ENCODE assay signal across 23 cellular contexts in genomic region chr21:34335316-34335715, GRCh38. TPM values are rescaled to one million over a fixed set of nuclear protein-coding genes. Genes with fewer than 3 reads are reported as not detected.
DNase-seq lines count a peak whose midpoint lies in the region; ATAC-seq, FAIRE-seq and TF ChIP-seq lines count a peak whose summit lies in the region.
"Had no signal": no experiment of that assay in that cellular context is flagged by ENCODE, and none has a peak within 500 bp of the region (broad histone marks: within the 10 kb centered on the region; RNA-seq: fewer than 3 reads in every experiment).

No MANE protein-coding gene starts in this region.

- no peak for ATAC-seq in HG03342 (IDR thresholded peaks at IDR 0.05; ENCODE audit: unreplicated experiment)
- ATAC-seq: activated CD8-positive, alpha-beta T cell treated with anti-CD3 and anti-CD28 coated beads for 36 hours; activated naive CD8-positive, alpha-beta T cell treated with anti-CD3 and anti-CD28 coated beads, Interleukin-2, amount 50 U/mL, for 24 hours; right lobe of liver had no signal

- no peak overlapping the region for H3K9ac ChIP-seq in astrocyte (ENCODE audit: low read length)
- H3K9ac ChIP-seq in neural progenitor cell, result no peak overlapping the region

- H3K4me3 Mint-ChIP-seq in astrocyte (ENCODE audit: unreplicated experiment) (no peak overlapping the region), neural progenitor cell (no peak overlapping the region)
- H3K4me3 Mint-ChIP-seq: activated CD8-positive, alpha-beta T cell treated with anti-CD3 and anti-CD28 coated beads for 36 hours; activated naive CD8-positive, alpha-beta T cell treated with anti-CD3 and anti-CD28 coated beads, Interleukin-2, amount 50 U/mL, for 24 hours; mesothelial cell of epicardium; stimulated activated naive CD8-positive, alpha-beta T cell treated with anti-CD3 and anti-CD28 coated beads, Interleukin-15, Interleukin-2, amounts not matched to agents 100 ng/mL and 50 ng/mL, for 24 hours had no signal

- H3K27ac Mint-ChIP-seq in astrocyte (ENCODE audit: unreplicated experiment), result no peak overlapping the region
- no peak overlapping the region for H3K27ac Mint-ChIP-seq in neural progenitor cell
- H3K27ac Mint-ChIP-seq: activated CD8-positive, alpha-beta T cell treated with anti-CD3 and anti-CD28 coated beads for 36 hours; activated naive CD8-positive, alpha-beta T cell treated with anti-CD3 and anti-CD28 coated beads, Interleukin-2, amount 50 U/mL, for 24 hours; mesothelial cell of epicardium; stimulated activated naive CD8-positive, alpha-beta T cell treated with anti-CD3 and anti-CD28 coated beads, Interleukin-15, Interleukin-2, amounts not matched to agents 100 ng/mL and 50 ng/mL, for 24 hours had no signal

- H2AFZ ChIP-seq in astrocyte (ENCODE audit: low read depth, low read length), result no peak overlapping the region
- no peak overlapping the region for H2AFZ ChIP-seq in neural progenitor cell (replicated peaks)
- H2AFZ ChIP-seq: hepatocyte had no signal

- POLR2A ChIA-PET in BJ (lab: Charles Lee), result no interaction called here

- FAIRE-seq in astrocyte (lab: Jason Lieb, UNC), result no peak
- FAIRE-seq: kidney had no signal

- H3K79me2 ChIP-seq in astrocyte (ENCODE audit: insufficient read depth, low read length), result no peaks in the 10 kb centered on the region
- H3K79me2 ChIP-seq in neural progenitor cell (ENCODE audit: low read depth), result no peaks in the 10 kb centered on the region
- H3K79me2 ChIP-seq: hepatocyte had no signal

- H3K36me3 ChIP-seq in BJ (ENCODE audit: control insufficient read depth, insufficient read depth, low read length) (no peaks in the 10 kb centered on the region), astrocyte (ENCODE audit: insufficient read depth, low read length) (no peaks in the 10 kb centered on the region), neural progenitor cell (no peaks in the 10 kb centered on the region)
- H3K36me3 ChIP-seq: neutrophil, right lobe of liver, vagina, WERI-Rb-1 had no signal

- H3K4me1 Mint-ChIP-seq in astrocyte (ENCODE audit: low read depth, unreplicated experiment) (peaks cover 16% of the 10 kb centered on the region), neural progenitor cell (peaks cover 30% of the 10 kb centered on the region)

- no peak for TF ChIP-seq CTCF in BJ (IDR thresholded peaks at IDR 0.05; ENCODE audit: insufficient read depth, low read depth, low read length)
- TF ChIP-seq CTCF in astrocyte (IDR thresholded peaks at IDR 0.05; ENCODE audit: insufficient read depth, low read depth, low read length), result no peak
- no peak for TF ChIP-seq CTCF in neural progenitor cell (IDR thresholded peaks at IDR 0.05)

- H3K4me2 ChIP-seq in astrocyte (ENCODE audit: low read length), result no peak overlapping the region
- H3K4me2 ChIP-seq in neural progenitor cell, result peak overlapping the region; percentile 6
- H3K4me2 ChIP-seq: hepatocyte had no signal

- peak; percentile 61 for DNase-seq in BJ (ENCODE audit: low read depth)
- DNase-seq in NCI-H1930 (lab: John Stamatoyannopoulos, UW), result peak; percentile 12 to 75
- DNase-seq in astrocyte (ENCODE audit: low read depth), result peak; percentile 61
- DNase-seq in neural progenitor cell (ENCODE audit: low spot score), result peak; percentile 69
- no peak for DNase-seq in CD1c-positive myeloid dendritic cell (ENCODE audit: extremely low spot score)
- DNase-seq in NCI-H1092 treated with DMSO at 0.1 percent for 48 hours (lab: John Stamatoyannopoulos, UW), result no peak
- no peak for DNase-seq in D341Med (ENCODE audit: low spot score)
- DNase-seq: activated CD8-positive, alpha-beta T cell treated with anti-CD3 and anti-CD28 coated beads for 36 hours; activated naive CD8-positive, alpha-beta T cell treated with anti-CD3 and anti-CD28 coated beads, Interleukin-2, amount 50 U/mL, for 24 hours; Calu3; effector CD4-positive, alpha-beta T cell; GDM1; KBM-7; right lobe of liver; WERI-Rb-1 had no signal

- H3K9me3 Mint-ChIP-seq in astrocyte (ENCODE audit: unreplicated experiment) (no peaks in the 10 kb centered on the region), neural progenitor cell (no peaks in the 10 kb centered on the region)
- H3K9me3 Mint-ChIP-seq: activated CD8-positive, alpha-beta T cell treated with anti-CD3 and anti-CD28 coated beads for 36 hours; activated naive CD8-positive, alpha-beta T cell treated with anti-CD3 and anti-CD28 coated beads, Interleukin-2, amount 50 U/mL, for 24 hours; mesothelial cell of epicardium; stimulated activated naive CD8-positive, alpha-beta T cell treated with anti-CD3 and anti-CD28 coated beads, Interleukin-15, Interleukin-2, amounts not matched to agents 100 ng/mL and 50 ng/mL, for 24 hours had no signal

- H3K4me1 ChIP-seq in astrocyte (ENCODE audit: insufficient read depth, low read length) (peaks cover 37% of the 10 kb centered on the region), neural progenitor cell (peaks cover 38% of the 10 kb centered on the region)
- H3K4me1 ChIP-seq: right lobe of liver, vagina had no signal

- no peak overlapping the region for H3K4me3 ChIP-seq in BJ (ENCODE audit: low read depth, low read length)
- no peak overlapping the region for H3K4me3 ChIP-seq in astrocyte (ENCODE audit: insufficient read depth, low read depth, low read length)
- H3K4me3 ChIP-seq in neural progenitor cell, result no peak overlapping the region
- H3K4me3 ChIP-seq: hepatocyte, right lobe of liver, vagina had no signal

- H4K20me1 ChIP-seq in astrocyte (ENCODE audit: insufficient read depth, low read length), result no peaks in the 10 kb centered on the region
- no peaks in the 10 kb centered on the region for H4K20me1 ChIP-seq in neural progenitor cell (ENCODE audit: low read depth)

- H3K27me3 Mint-ChIP-seq in astrocyte (ENCODE audit: low read depth, unreplicated experiment) (peaks cover 2% of the 10 kb centered on the region), neural progenitor cell (ENCODE audit: insufficient read depth, low read depth) (peaks cover 2% of the 10 kb centered on the region)
- H3K27me3 Mint-ChIP-seq: activated naive CD8-positive, alpha-beta T cell treated with anti-CD3 and anti-CD28 coated beads, Interleukin-2, amount 50 U/mL, for 24 hours; stimulated activated naive CD8-positive, alpha-beta T cell treated with anti-CD3 and anti-CD28 coated beads, Interleukin-15, Interleukin-2, amounts not matched to agents 100 ng/mL and 50 ng/mL, for 24 hours had no signal

- H3K27ac ChIP-seq in astrocyte (ENCODE audit: low read depth, low read length) (no peak overlapping the region), neural progenitor cell (no peak overlapping the region)
- H3K27ac ChIP-seq: hepatocyte, neutrophil, right lobe of liver, vagina, WERI-Rb-1 had no signal

- no peaks in the 10 kb centered on the region for H3K9me3 ChIP-seq in astrocyte (ENCODE audit: insufficient read depth, low read depth, low read length)
- H3K9me3 ChIP-seq in neural progenitor cell (ENCODE audit: low read depth), result no peaks in the 10 kb centered on the region
- H3K9me3 ChIP-seq: neutrophil, right lobe of liver, vagina had no signal

- H3K36me3 Mint-ChIP-seq in astrocyte (ENCODE audit: low read depth, unreplicated experiment), result no peaks in the 10 kb centered on the region
- H3K36me3 Mint-ChIP-seq in neural progenitor cell, result no peaks in the 10 kb centered on the region
- H3K36me3 Mint-ChIP-seq: mesothelial cell of epicardium had no signal

- CTCF ChIA-PET in BJ (lab: Yijun Ruan, JAX), result interaction anchor here (1.9 to 2.7 kb wide), 2 partner anchors 14 to 412 kb away, joined by 14 to 18 read pairs; no protein-coding TSS in a partner anchor

- H3K27me3 ChIP-seq in BJ (ENCODE audit: control insufficient read depth, insufficient read depth, low read length) (no peaks in the 10 kb centered on the region), astrocyte (ENCODE audit: insufficient read depth, low read length) (no peaks in the 10 kb centered on the region), neural progenitor cell (no peaks in the 10 kb centered on the region)
- H3K27me3 ChIP-seq: hepatocyte, neutrophil, right lobe of liver, vagina had no signal

- peaks cover 13% of the 10 kb centered on the region for H3F3A ChIP-seq in neural progenitor cell (ENCODE audit: low read depth)

RNA-seq across cellular contexts. Expression of gene KCNE2, which starts 28.5 kb away (rescaled TPM):
- not detected in 2 replicates for polyA plus RNA-seq in BJ (2011; rRNA removed)
- polyA minus RNA-seq in BJ (2011; rRNA and poly(A)+ RNA removed), result not detected in 2 replicates
- 0.27 TPM in 1 of 2 replicates, not detected in the other for total RNA-seq in astrocyte
- 0.19 TPM in 1 of 2 replicates, not detected in the other for total RNA-seq in neural progenitor cell (ENCODE audit: low replicate concordance)
- total RNA-seq: activated CD8-positive, alpha-beta T cell treated with anti-CD3 and anti-CD28 coated beads for 36 hours; Calu3; kidney; right lobe of liver; T-helper 1 cell treated with Interleukin-12 subunit alpha and Interleukin-12 subunit beta and Interleukin-4 antibody, amounts not matched to agents 30 ng/mL and 1 ng/mL, for 36 hours; vagina had no signal

RNA-seq across cellular contexts. Expression of gene SMIM11, which starts 40.0 kb away (rescaled TPM):
- 8.6 and 10.5 TPM in 2 replicates for polyA plus RNA-seq in BJ (2011; rRNA removed)
- 4.2 and 4.5 TPM in 2 replicates for polyA minus RNA-seq in BJ (2011; rRNA and poly(A)+ RNA removed)
- 1.6 and 6.2 TPM in 2 replicates for total RNA-seq in astrocyte
- 4.8 and 18.1 TPM in 2 replicates for total RNA-seq in neural progenitor cell (ENCODE audit: low replicate concordance)

Comparison
In these comparisons a context has a peak if more than half of its experiments do, and no peak if none do; other contexts are left out.
1. DNase-seq: peak in BJ (single experiment), NCI-H1930 (2 of 2), astrocyte (single experiment) and neural progenitor cell (single experiment); none in CD1c-positive myeloid dendritic cell (single experiment), NCI-H1092 treated with DMSO at 0.1 percent for 48 hours (single experiment) and D341Med (single experiment).